ENCODE assay signal across 8 cellular contexts in genomic region chr7:35906191-35906908, GRCh38.
A peak's percentile ranks its signal among the peaks of the same experiment; 100 is the strongest.
DNase-seq lines count a peak whose midpoint lies in the region; ATAC-seq and TF ChIP-seq lines count a peak whose summit lies in the region.

No MANE protein-coding gene starts in this region.

- no peaks in the 10 kb centered on the region for H4K20me1 ChIP-seq in HCT116 (ENCODE audit: insufficient read depth)

- H3K79me2 ChIP-seq in HCT116 (ENCODE audit: insufficient read depth, low read length) = no peaks in the 10 kb centered on the region

- no peaks in the 10 kb centered on the region for H3K9me2 ChIP-seq in HCT116 (ENCODE audit: insufficient read depth)

- TF ChIP-seq POLR2A in HCT116 (IDR thresholded peaks at IDR 0.05; ENCODE audit: borderline replicate concordance, extremely low read depth, insufficient read depth, insufficient read length) = no peak
- TF ChIP-seq POLR2A in uterus (IDR thresholded peaks at IDR 0.05) = no peak

- peak; percentile 96 for ATAC-seq in HCT116

- no peaks in the 10 kb centered on the region for H3K4me1 ChIP-seq in HCT116 (ENCODE audit: control insufficient read depth in 1 of 2, insufficient read depth in 2 of 2, low read length in 2 of 2)
- H3K4me1 ChIP-seq in uterus = no peaks in the 10 kb centered on the region

- CTCF ChIA-PET in HCT116 (lab: Charles Lee) = interaction anchor here (0.7 to 1.8 kb wide), 10 partner anchors 10 to 281 kb away, joined by 3 to 31 read pairs (median 4); partner anchors contain the start of gene SEPTIN7

- H3K27ac ChIP-seq in HCT116 (ENCODE audit: low read depth, low read length) (no peak overlapping the region), uterus (no peak overlapping the region)

- BruUV-seq in HCT116 (replicated peaks; lab: Mats Ljungman, UMichigan) = no TSS peak

- H3K4me3 ChIP-seq in HCT116 (replicated peaks in 1 of 2; ENCODE audit: low read depth in 1 of 2, low read length in 2 of 2) (no peak overlapping the region), uterus (no peak overlapping the region)

- no peak overlapping the region for H2AFZ ChIP-seq in HCT116 (ENCODE audit: low read depth, low read length, poor library complexity, severe bottlenecking)

- intact Hi-C loops in HCT116 (cut with micrococcal nuclease) (loop anchor here (1.0 to 5.0 kb wide), 5 partner anchors 197 to 834 kb away; no protein-coding TSS in a partner anchor), uterus (cut with DNase I; ENCODE audit: low total_unique reads) (loop anchor here (5.0 kb wide), 1 partner anchor 199 kb away; no protein-coding TSS in a partner anchor)

- DNase-seq in GDM1 (lab: John Stamatoyannopoulos, UW) (peak; percentile 47), HCT116 (ENCODE audit: low read depth, low spot score) (peak; percentile 66), MV-4-11 (lab: John Stamatoyannopoulos, UW) (peak; percentile 52), SK-N-DZ (ENCODE audit: low spot score) (peak; percentile 77), glomerular endothelial cell (ENCODE audit: extremely low read depth, low read depth, low spot score) (peak; percentile 65), pons (ENCODE audit: low spot score) (peak; percentile 90), uterus (peak; percentile 55 to 74)
- peak; percentile 53 for DNase-seq in activated naive CD4-positive, alpha-beta T cell treated with anti-CD3 and anti-CD28 coated beads, Interleukin-2, amount 50 U/mL, for 16 hours

- H3K36me3 ChIP-seq in HCT116 (ENCODE audit: control insufficient read depth in 1 of 2, insufficient read depth in 2 of 2, low read length in 2 of 2) = peaks cover 0 to 11% of the 10 kb centered on the region in 2 experiments; a peak in 2 of 4 replicates
- no peaks in the 10 kb centered on the region for H3K36me3 ChIP-seq in uterus

- H3K9me3 ChIP-seq in HCT116 (ENCODE audit: control insufficient read depth in 1 of 2, insufficient read depth in 1 of 2, low read depth in 1 of 2, low read length in 2 of 2) (no peaks in the 10 kb centered on the region), uterus (no peaks in the 10 kb centered on the region)

- TF ChIP-seq CTCF in HCT116 (IDR thresholded peaks at IDR 0.05 in 2 of 3, conservative IDR thresholded peaks at IDR 0.05 in 1 of 3; ENCODE audit: borderline replicate concordance in 1 of 3, insufficient read depth in 1 of 3, low read depth in 2 of 3, low read length in 2 of 3) (peak; percentile 71 to 90 (median 82)), uterus (IDR thresholded peaks at IDR 0.05) (peak; percentile 92 to 96 (median 94))

- RAD21 ChIA-PET in HCT116 (lab: Charles Lee; ENCODE audit: low non-redundant PET in 1 of 2, low total read pairs in 2 of 2, uncharacterized antibody in 2 of 2, unreplicated experiment in 2 of 2) = interaction anchor here in 1 of 2 experiments (1.0 kb wide), 1 partner anchor 197 kb away, joined by 3 read pairs; no protein-coding TSS in a partner anchor

- no peak overlapping the region for H3K4me2 ChIP-seq in HCT116 (ENCODE audit: low read length)

- peak; percentile 93 for TF ChIP-seq RAD21 in HCT116 (IDR thresholded peaks at IDR 0.05; ENCODE audit: low read depth)

- H3K9ac ChIP-seq in HCT116 (ENCODE audit: low read length) = no peak overlapping the region

- POLR2A ChIA-PET in HCT116 (lab: Charles Lee) = no interaction called here

- H3K27me3 ChIP-seq in HCT116 (ENCODE audit: insufficient read depth, low read length) (no peaks in the 10 kb centered on the region), uterus (no peaks in the 10 kb centered on the region)

TF ChIP-seq in HCT116, 20 proteins besides CTCF, POLR2A, EP300 and RAD21:
- TF ChIP-seq EGR1 (IDR thresholded peaks at IDR 0.05; ENCODE audit: low read depth) (no peak), SRF (IDR thresholded peaks at IDR 0.05; ENCODE audit: low read depth) (0 out of 2 replicates have a peak, but pooled peaks have one; percentile 37)
